1 cellular context compared by ENCODE assay signal in genomic region chr13:97977982-97978381, GRCh38.
TF ChIP-seq lines count a peak whose summit lies in the region.

No MANE protein-coding gene starts in this region.

TF ChIP-seq in HepG2, 621 proteins besides CTCF, POLR2A, EP300 and RAD21 (continued from another document):
- TF ChIP-seq RERE (CRISPR knock-in tag; IDR thresholded peaks at IDR 0.05; ENCODE audit: low read depth) (no peak), SRF (IDR thresholded peaks at IDR 0.05; ENCODE audit: low read depth, low read length) (no peak), TBL1XR1 (IDR thresholded peaks at IDR 0.05; ENCODE audit: borderline replicate concordance, low read length, partially characterized antibody) (no peak), ZNF710 (CRISPR knock-in tag; IDR thresholded peaks at IDR 0.05; ENCODE audit: borderline replicate concordance) (no peak), PRMT3 (CRISPR knock-in tag; IDR thresholded peaks at IDR 0.05; ENCODE audit: borderline replicate concordance, low read depth) (no peak), ZNF549 (CRISPR knock-in tag; IDR thresholded peaks at IDR 0.05) (no peak), ZNF720 (CRISPR knock-in tag; IDR thresholded peaks at IDR 0.05) (no peak), CENPX (CRISPR knock-in tag; IDR thresholded peaks at IDR 0.05) (no peak)
